In the genomic region with DNA sequence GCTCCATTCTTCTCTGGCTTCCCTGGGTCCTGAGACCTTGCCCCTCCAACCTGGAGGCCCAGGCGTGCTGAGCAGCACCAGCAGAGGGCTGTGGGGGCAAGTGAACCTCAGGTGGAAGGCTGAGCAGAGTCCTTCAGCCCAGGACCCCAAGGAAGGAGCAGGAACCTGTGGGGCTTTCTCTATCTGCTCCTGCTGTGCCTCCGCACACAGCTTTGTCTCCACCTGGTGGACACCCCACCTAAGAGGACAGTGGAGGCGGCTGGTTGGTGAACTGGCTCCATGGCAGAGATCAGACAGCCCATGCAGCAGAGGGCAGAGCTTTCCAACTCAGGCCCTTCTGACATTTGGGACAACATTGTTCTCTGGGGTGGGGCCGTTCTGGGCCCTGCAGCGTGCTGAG, we compare ENCODE assay signal across 8 cellular contexts. TPM values are rescaled to one million over a fixed set of nuclear protein-coding genes. Genes with fewer than 3 reads are reported as not detected.
DNase-seq lines count a peak whose midpoint lies in the region; ATAC-seq lines count a peak whose summit lies in the region.

No MANE protein-coding gene starts in this region.

- H3K27me3 Mint-ChIP-seq in immature natural killer cell (ENCODE audit: low read depth in 3 of 3) = peaks cover 0 to 1% (median 0%) of the 10 kb centered on the region in 3 donors
- no peaks in the 10 kb centered on the region for H3K27me3 Mint-ChIP-seq in stimulated activated naive B cell treated with anti-CD40 and anti-IgM and Interleukin-4, amounts not matched to agents 10 μg/mL and 1 μg/mL and 100 μg/mL, for 72 hours

- H3K36me3 Mint-ChIP-seq in immature natural killer cell = no peaks in the 10 kb centered on the region
- H3K36me3 Mint-ChIP-seq in stimulated activated naive B cell treated with anti-CD40 and anti-IgM and Interleukin-4, amounts not matched to agents 10 μg/mL and 1 μg/mL and 100 μg/mL, for 72 hours = peaks cover 6 to 11% of the 10 kb centered on the region in 2 donors

- H3K4me3 Mint-ChIP-seq in immature natural killer cell = no peak overlapping the region
- H3K4me3 Mint-ChIP-seq in stimulated activated naive B cell treated with anti-CD40 and anti-IgM and Interleukin-4, amounts not matched to agents 10 μg/mL and 1 μg/mL and 100 μg/mL, for 72 hours = no peak overlapping the region

- ATAC-seq in stimulated activated naive B cell treated with anti-CD40 and anti-IgM and Interleukin-4, amounts not matched to agents 10 μg/mL and 1 μg/mL and 100 μg/mL, for 72 hours (replicated peaks) = peak; percentile 89 to 90
- ATAC-seq in GM21526 (IDR thresholded peaks at IDR 0.05; ENCODE audit: low FRiP score, unreplicated experiment) = no peak

- H3K9me3 Mint-ChIP-seq in immature natural killer cell = peaks cover 0 to 1% (median 0%) of the 10 kb centered on the region in 6 donors
- peaks cover 6 to 12% of the 10 kb centered on the region in 2 donors for H3K9me3 Mint-ChIP-seq in stimulated activated naive B cell treated with anti-CD40 and anti-IgM and Interleukin-4, amounts not matched to agents 10 μg/mL and 1 μg/mL and 100 μg/mL, for 72 hours

- no peaks in the 10 kb centered on the region for H3K4me1 Mint-ChIP-seq in immature natural killer cell
- peaks cover 5 to 7% of the 10 kb centered on the region in 2 donors for H3K4me1 Mint-ChIP-seq in stimulated activated naive B cell treated with anti-CD40 and anti-IgM and Interleukin-4, amounts not matched to agents 10 μg/mL and 1 μg/mL and 100 μg/mL, for 72 hours

- DNase-seq in ELR (ENCODE audit: low read depth) = peak; percentile 67
- DNase-seq in M059J (ENCODE audit: low read depth) = peak; percentile 50
- peak; percentile 22 to 35 for DNase-seq in activated CD8-positive, alpha-beta memory T cell treated with anti-CD3 and anti-CD28 coated beads for 4 hours (ENCODE audit: low read depth in 2 of 2)
- DNase-seq in immature natural killer cell = peak; percentile 37 to 63 (median 58)
- peak; percentile 30 for DNase-seq in stimulated activated naive B cell treated with anti-CD40 and anti-IgM and Interleukin-4, amounts not matched to agents 10 μg/mL and 1 μg/mL and 100 μg/mL, for 72 hours
- DNase-seq in T1000 (lab: John Stamatoyannopoulos, UW) = no peak
- no peak for DNase-seq in mucosa of gallbladder (ENCODE audit: low spot score)

- no peak overlapping the region for H3K27ac Mint-ChIP-seq in immature natural killer cell
- H3K27ac Mint-ChIP-seq in stimulated activated naive B cell treated with anti-CD40 and anti-IgM and Interleukin-4, amounts not matched to agents 10 μg/mL and 1 μg/mL and 100 μg/mL, for 72 hours = no peak overlapping the region

RNA-seq across cellular contexts. Expression of a gene that starts 19.7 kb away (rescaled TPM):
- not detected in 2 replicates for total RNA-seq in M059J (2014; rRNA removed; shearing (Covaris generic))
- polyA plus RNA-seq in immature natural killer cell = 1 to 10 TPM; 2.1 to 5.4 (median 3.1) TPM
- 0.55 TPM for total RNA-seq in mucosa of gallbladder

RNA-seq across cellular contexts. Expression of a gene that starts 31.4 kb away (rescaled TPM):
- total RNA-seq in M059J (2014; rRNA removed; shearing (Covaris generic)) = 0.12 TPM in 1 of 2 replicates, not detected in the other
- not detected for polyA plus RNA-seq in immature natural killer cell
- total RNA-seq in mucosa of gallbladder = 0.63 TPM

Comparison
In these comparisons a context has a peak if more than half of its experiments do, and no peak if none do; other contexts are left out.
1. DNase-seq: peak in ELR (single experiment), M059J (single experiment), activated CD8-positive, alpha-beta memory T cell treated with anti-CD3 and anti-CD28 coated beads for 4 hours (2 of 2), immature natural killer cell (3 of 3) and stimulated activated naive B cell treated with anti-CD40 and anti-IgM and Interleukin-4, amounts not matched to agents 10 μg/mL and 1 μg/mL and 100 μg/mL, for 72 hours (single experiment); none in T1000 (single experiment) and mucosa of gallbladder (single experiment).